Comparison of ENCODE assay signal across 7 cellular contexts in genomic region chr7:152747224-152747623, GRCh38.
"Had no signal": no experiment of that assay in that cellular context is flagged by ENCODE, and none has a peak within 500 bp of the region (broad histone marks: within the 10 kb centered on the region; RNA-seq: fewer than 3 reads in every experiment).

No MANE protein-coding gene starts in this region.

- FAIRE-seq: G401.6, GM12891, GM12892, GM18507, GM19239 had no signal

- DNase-seq: GDM1, GF-D8 had no signal
